In the genomic region with DNA sequence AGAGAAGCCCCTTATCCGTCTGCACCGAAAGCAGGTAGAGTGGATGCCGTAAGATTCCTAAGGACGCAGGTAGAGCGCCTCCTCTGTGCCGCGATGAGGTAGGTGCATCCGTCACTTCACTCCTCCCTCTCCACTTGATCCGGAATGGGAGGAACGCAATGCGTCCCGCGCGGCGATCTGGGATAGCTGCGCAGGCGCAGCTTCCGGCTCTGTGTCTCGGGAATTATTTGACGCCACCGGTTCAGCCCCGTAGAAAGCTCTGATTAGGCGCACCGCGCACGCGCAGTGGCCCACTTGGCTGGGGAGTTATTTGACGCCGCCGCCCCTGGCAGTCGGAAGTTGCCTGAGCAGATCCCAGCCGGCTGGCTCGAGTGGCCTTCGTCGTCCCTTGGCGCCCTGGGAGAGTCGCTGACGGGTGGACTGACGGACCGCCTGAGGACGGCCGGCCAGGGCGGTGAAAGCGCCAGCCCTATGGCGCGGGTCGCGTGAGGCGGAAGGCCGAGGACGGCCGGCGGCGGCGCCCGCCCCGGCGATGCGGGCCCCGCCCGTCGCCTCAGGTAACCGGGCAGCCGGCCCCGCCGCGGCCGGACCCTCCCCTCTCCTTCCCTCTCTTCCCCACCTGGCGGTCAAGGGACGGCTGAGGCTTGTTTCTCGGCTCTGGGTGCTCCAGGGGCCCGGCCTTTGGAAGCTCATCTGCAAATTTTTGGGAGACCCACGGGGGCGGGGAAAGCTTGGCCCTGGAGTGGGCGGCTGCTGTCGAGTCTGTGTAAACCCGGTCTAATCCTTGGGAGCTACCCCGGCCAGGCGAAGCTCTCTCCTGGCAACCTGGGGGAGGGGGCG, we compare ENCODE assay signal across 8 cellular contexts. TPM values are rescaled to one million over a fixed set of nuclear protein-coding genes. Genes with fewer than 3 reads are reported as not detected.
DNase-seq lines count a peak whose midpoint lies in the region; ATAC-seq and TF ChIP-seq lines count a peak whose summit lies in the region.

Gene RALGAPB (plus strand): TSS at position 331 of the 840 bp plus-strand sequence. CDS start 15,590 bp downstream, outside the sequence.

- H3K27me3 Mint-ChIP-seq in activated CD4-positive, alpha-beta T cell treated with anti-CD3 and anti-CD28 coated beads, Interleukin-2, amount 10 ng/mL, durations not matched to agents 24 days and 14 days: peaks cover 13% of the 10 kb centered on the region

- no peak for TF ChIP-seq CTCF in coronary artery (IDR thresholded peaks at IDR 0.05)

- peak within 1 kb of the TSS; percentile 91 for H3K27ac Mint-ChIP-seq in activated CD4-positive, alpha-beta T cell treated with anti-CD3 and anti-CD28 coated beads, Interleukin-2, amount 10 ng/mL, durations not matched to agents 24 days and 14 days

- H3K4me1 Mint-ChIP-seq in activated CD4-positive, alpha-beta T cell treated with anti-CD3 and anti-CD28 coated beads, Interleukin-2, amount 10 ng/mL, durations not matched to agents 24 days and 14 days: peaks cover 30% of the 10 kb centered on the region

- peaks cover 10% of the 10 kb centered on the region for H3K36me3 Mint-ChIP-seq in activated CD4-positive, alpha-beta T cell treated with anti-CD3 and anti-CD28 coated beads, Interleukin-2, amount 10 ng/mL, durations not matched to agents 24 days and 14 days (ENCODE audit: low read depth)

- H3K4me3 ChIP-seq in coronary artery: peak within 1 kb of the TSS; percentile 99

- DNase-seq in C1 segment of cervical spinal cord (lab: John Stamatoyannopoulos, UW) (peak; percentile 74 to 99 (median 96)), NCI-H526 treated with DMSO at 0.1 percent for 48 hours (lab: John Stamatoyannopoulos, UW) (peak; percentile 99), coronary artery (ENCODE audit: low spot score) (peak; percentile 99)
- peak; percentile 99 for DNase-seq in activated CD4-positive, alpha-beta T cell treated with anti-CD3 and anti-CD28 coated beads, Interleukin-2, amount 10 ng/mL, durations not matched to agents 24 days and 14 days
- peak; percentile 97 to 98 for DNase-seq in stimulated activated CD4-positive, alpha-beta T cell treated with anti-CD3 and anti-CD28 coated beads, Interleukin-1b, Interleukin-23, amount 100 ng/mL, for 4 hours (ENCODE audit: low read depth in 2 of 2)

- no peaks in the 10 kb centered on the region for H3K27me3 ChIP-seq in layer of hippocampus (ENCODE audit: control insufficient read depth, insufficient read depth, low read length)

- peak; percentile 91 for ATAC-seq in GM19328 (IDR thresholded peaks at IDR 0.05; ENCODE audit: unreplicated experiment)
- peak; percentile 84 for ATAC-seq in HG03520 (IDR thresholded peaks at IDR 0.05; ENCODE audit: unreplicated experiment)

- H3K27ac ChIP-seq in coronary artery: peak within 1 kb of the TSS; percentile 84 to 98
- H3K27ac ChIP-seq in layer of hippocampus (ENCODE audit: low read depth, low read length): peak within 1 kb of the TSS; percentile 75

- H3K9me3 Mint-ChIP-seq in activated CD4-positive, alpha-beta T cell treated with anti-CD3 and anti-CD28 coated beads, Interleukin-2, amount 10 ng/mL, durations not matched to agents 24 days and 14 days: peaks cover 4% of the 10 kb centered on the region

- intact Hi-C loops in activated CD4-positive, alpha-beta T cell treated with anti-CD3 and anti-CD28 coated beads, Interleukin-2, amount 10 ng/mL, durations not matched to agents 24 days and 14 days (cut with micrococcal nuclease): loop anchor here (1.0 to 10.0 kb wide), 4 partner anchors 26 to 778 kb away; partner anchors contain the start of genes CTNNBL1, RPRD1B, SNHG17 and TTI1

- peak within 1 kb of the TSS; percentile 90 for H3K4me3 Mint-ChIP-seq in activated CD4-positive, alpha-beta T cell treated with anti-CD3 and anti-CD28 coated beads, Interleukin-2, amount 10 ng/mL, durations not matched to agents 24 days and 14 days

RNA-seq across cellular contexts. Expression of gene RALGAPB, which starts in this region (rescaled TPM):
- total RNA-seq in activated CD4-positive, alpha-beta T cell treated with anti-CD3 and anti-CD28 coated beads, Interleukin-2, amount 10 ng/mL, durations not matched to agents 24 days and 14 days: 28.3 and 29.8 TPM in 2 replicates

Comparison
In these comparisons a context has a peak if more than half of its experiments do, and no peak if none do; other contexts are left out.
1. Peak in every context shown above with its lines: DNase-seq, ATAC-seq, H3K4me3 ChIP-seq and H3K27ac ChIP-seq.